In genomic region chr11:8017894-8018741, GRCh38 we compare ENCODE assay signal across 8 cellular contexts. TPM values are rescaled to one million over a fixed set of nuclear protein-coding genes. Genes with fewer than 3 reads are reported as not detected.
DNase-seq lines count a peak whose midpoint lies in the region; ATAC-seq, FAIRE-seq and TF ChIP-seq lines count a peak whose summit lies in the region.

No MANE protein-coding gene starts in this region.

- TF ChIP-seq POLR2A in prostate gland (IDR thresholded peaks at IDR 0.05) = no peak

- H3K4me2 ChIP-seq in GM23248 (ENCODE audit: unreplicated experiment) = peak overlapping the region; percentile 100

- intact Hi-C loops in prostate gland (cut with DNase I) = no loop called here

- peaks cover 32% of the 10 kb centered on the region for H3K4me1 Mint-ChIP-seq in WTC11

- no peaks in the 10 kb centered on the region for H3K36me3 Mint-ChIP-seq in WTC11

- H2AFZ ChIP-seq in GM23248 = peak overlapping the region; percentile 83

- H3K36me3 ChIP-seq in GM23248 (ENCODE audit: low read depth) (no peaks in the 10 kb centered on the region), cardiac muscle cell (no peaks in the 10 kb centered on the region), prostate gland (no peaks in the 10 kb centered on the region)

- peak overlapping the region; percentile 71 for H3K4me3 ChIP-seq in GM23248
- H3K4me3 ChIP-seq in cardiac muscle cell = peak overlapping the region; percentile 44
- H3K4me3 ChIP-seq in prostate gland = peak overlapping the region; percentile 45 to 46

- H3K9me2 ChIP-seq in GM23248 (ENCODE audit: insufficient read depth) = no peaks in the 10 kb centered on the region

- H3K27ac ChIP-seq in GM23248 (peak overlapping the region; percentile 33), cardiac muscle cell (no peak overlapping the region), prostate gland (peak overlapping the region; percentile 76 to 77)

- peak; percentile 53 for DNase-seq in GM23248
- no peak for DNase-seq in WTC11 (ENCODE audit: low spot score)
- DNase-seq in cardiac muscle cell (ENCODE audit: low read depth in 1 of 2, low spot score in 1 of 2) = no peak
- DNase-seq in prostate gland (ENCODE audit: low spot score) = no peak
- DNase-seq in stimulated activated CD4-positive, alpha-beta T cell treated with anti-CD3 and anti-CD28 coated beads, Interleukin-2, amount 100 ng/mL, for 24 hours = no peak
- no peak for DNase-seq in RCC 7860 (ENCODE audit: low spot score)
- DNase-seq in cortex of kidney (lab: John Stamatoyannopoulos, UW) = no peak

- no peaks in the 10 kb centered on the region for H3K27me3 ChIP-seq in GM23248 (replicated peaks; ENCODE audit: insufficient read depth)
- peaks cover 72% of the 10 kb centered on the region for H3K27me3 ChIP-seq in cardiac muscle cell
- no peaks in the 10 kb centered on the region for H3K27me3 ChIP-seq in prostate gland (replicated peaks; ENCODE audit: insufficient read depth)

- no peaks in the 10 kb centered on the region for H3K9me3 Mint-ChIP-seq in WTC11

- CTCF ChIA-PET in WTC11 (lab: Charles Lee) = interaction anchor here (0.6 to 7.9 kb wide), 14 partner anchors 10 to 323 kb away, joined by 3 to 58 read pairs (median 6); partner anchors contain the start of genes EIF3F and TUB

- H3K4me1 ChIP-seq in GM23248 (ENCODE audit: insufficient read depth) (peaks cover 25% of the 10 kb centered on the region), cardiac muscle cell (ENCODE audit: low read depth) (no peaks in the 10 kb centered on the region), prostate gland (replicated peaks) (no peaks in the 10 kb centered on the region)

- no peaks in the 10 kb centered on the region for H4K20me1 ChIP-seq in GM23248 (ENCODE audit: insufficient read depth)

- 37 to 45% methylated on average over 14 to 18 of the region's 18 CpGs for WGBS in GM23248 (ENCODE audit: low coverage in 1 of 2, low lambda C conversion rate in 2 of 2, missing lambda C conversion rate in 2 of 2), 2 experiments
- WGBS in prostate gland = 30% methylated on average over 18 of the region's 18 CpGs

- in situ Hi-C loops in GM23248 (cut with MboI) = loop anchor here (25.0 kb wide), 1 partner anchor 544 kb away; no protein-coding TSS in a partner anchor

- H3K27me3 Mint-ChIP-seq in WTC11 (ENCODE audit: low read depth) = peaks cover 82% of the 10 kb centered on the region

- H3K9me3 ChIP-seq in GM23248 (ENCODE audit: low read depth) (no peaks in the 10 kb centered on the region), cardiac muscle cell (ENCODE audit: low read depth) (no peaks in the 10 kb centered on the region), prostate gland (no peaks in the 10 kb centered on the region)

- FAIRE-seq in RCC 7860 (lab: Jason Lieb, UNC) = no peak

- no peaks in the 10 kb centered on the region for H3K79me2 ChIP-seq in GM23248 (ENCODE audit: insufficient read depth)

- POLR2A ChIA-PET in WTC11 (lab: Charles Lee) = interaction anchor here (1.2 kb wide), 1 partner anchor 69 kb away, joined by 4 read pairs; no protein-coding TSS in a partner anchor

- peak overlapping the region; percentile 75 for H3K4me3 Mint-ChIP-seq in WTC11

- H3K9ac ChIP-seq in GM23248 = peak overlapping the region; percentile 83

- peaks cover 38% of the 10 kb centered on the region for H3F3A ChIP-seq in GM23248 (ENCODE audit: insufficient read depth)

- no peak overlapping the region for H3K27ac Mint-ChIP-seq in WTC11

- no peak for TF ChIP-seq CTCF in WTC11 (IDR thresholded peaks at IDR 0.05)
- no peak for TF ChIP-seq CTCF in cardiac muscle cell (IDR thresholded peaks at IDR 0.05; ENCODE audit: low read depth, low read length)
- TF ChIP-seq CTCF in prostate gland (IDR thresholded peaks at IDR 0.05) = no peak

- ATAC-seq in WTC11 = no peak
- no peak for ATAC-seq in HG02981 (IDR thresholded peaks at IDR 0.05; ENCODE audit: unreplicated experiment)

TF ChIP-seq in WTC11, 78 proteins besides CTCF, POLR2A, EP300 and RAD21:
- no peak for TF ChIP-seq USF1 (CRISPR knock-in tag; IDR thresholded peaks at IDR 0.05)

RNA-seq across cellular contexts. Expression of gene EIF3F, which starts 31.0 kb away (rescaled TPM):
- 272 and 359 TPM in 2 replicates for total RNA-seq in GM23248 (2014; rRNA removed; shearing (Covaris generic))
- polyA plus RNA-seq in GM23248 (2016; fragmentation: Nextera tagmentation; extraction: Ambion mirVana) (193 and 200 TPM in 2 replicates), cardiac muscle cell (150 and 215 TPM in 2 replicates)
- total RNA-seq in WTC11 (2021) (356 to 379 TPM (median 378 TPM) in 3 replicates), cardiac muscle cell (271 and 306 TPM in 2 replicates), prostate gland (100 to 1,000 TPM; 321 to 473 TPM)

RNA-seq across cellular contexts. Expression of gene NLRP10, which starts 52.9 kb away (rescaled TPM):
- total RNA-seq in GM23248 (2014; rRNA removed; shearing (Covaris generic)) = 19.7 and 36.9 TPM in 2 replicates
- polyA plus RNA-seq in GM23248 (2016; fragmentation: Nextera tagmentation; extraction: Ambion mirVana) (13.5 and 17.8 TPM in 2 replicates), cardiac muscle cell (not detected in 2 replicates)
- total RNA-seq in WTC11 (2021) (0.16 to 0.77 TPM (median 0.44 TPM) in 3 replicates), cardiac muscle cell (not detected in 2 replicates), prostate gland (not detected)

Comparison
In these comparisons a context has a peak if more than half of its experiments do, and no peak if none do; other contexts are left out.
1. RNA of gene NLRP10, which starts 52.9 kb away (total RNA-seq): 19.7 to 36.9 TPM in GM23248; 0.16 to 0.77 TPM in WTC11, not detected in prostate gland and not detected in cardiac muscle cell; every median in the first group is over 10 times any median in the second.
2. Peak in every context shown above with its lines, with median percentiles within 50 percentile points of each other: H3K4me3 ChIP-seq.